ENCODE assay signal across 10 cellular contexts in genomic region chr1:218459450-218459849, GRCh38.
A peak's percentile ranks its signal among the peaks of the same experiment; 100 is the strongest.
DNase-seq lines count a peak whose midpoint lies in the region; ATAC-seq and TF ChIP-seq lines count a peak whose summit lies in the region.
"Had no signal": no experiment of that assay in that cellular context is flagged by ENCODE, and none has a peak within 500 bp of the region (broad histone marks: within the 10 kb centered on the region; RNA-seq: fewer than 3 reads in every experiment).

No MANE protein-coding gene starts in this region.

- TF ChIP-seq CTCF in activated B cell treated with CpG ODN at 0.5 μM for 24 hours (IDR thresholded peaks at IDR 0.05) (no peak), foreskin keratinocyte (conservative IDR thresholded peaks at IDR 0.05) (no peak), ovary (IDR thresholded peaks at IDR 0.05) (no peak)

- WGBS in ovary, 3 donors: 30 to 40% (median 33%) methylated on average over 8 of the region's 8 CpGs

- H3K4me1 ChIP-seq in ACC112 (ENCODE audit: control insufficient read depth, insufficient read depth, low read length, unreplicated experiment) (peaks cover 47% of the 10 kb centered on the region), foreskin keratinocyte (peaks cover 6% of the 10 kb centered on the region), ovary (ENCODE audit: insufficient read depth) (peaks cover 6% of the 10 kb centered on the region)

- H3K27ac Mint-ChIP-seq in activated B cell treated with CpG ODN at 0.5 μM for 24 hours: peak overlapping the region; percentile 16
- H3K27ac Mint-ChIP-seq: T-helper 1 cell treated with Interleukin-12 subunit alpha and Interleukin-12 subunit beta and Interleukin-4 antibody, amounts not matched to agents 30 μg/mL and 1 μg/mL, for 36 hours had no signal

- peaks cover 20% of the 10 kb centered on the region for H3K4me1 Mint-ChIP-seq in activated B cell treated with CpG ODN at 0.5 μM for 24 hours
- H3K4me1 Mint-ChIP-seq in activated T-cell treated with anti-CD3 and anti-CD28 coated beads, Interleukin-2, amount 50 U/mL, for 4 hours (ENCODE audit: low read depth): no peaks in the 10 kb centered on the region

- H3K4me3 Mint-ChIP-seq in activated B cell treated with CpG ODN at 0.5 μM for 24 hours: no peak overlapping the region
- no peak overlapping the region for H3K4me3 Mint-ChIP-seq in activated T-cell treated with anti-CD3 and anti-CD28 coated beads, Interleukin-2, amount 50 U/mL, for 4 hours
- H3K4me3 Mint-ChIP-seq: T-helper 1 cell treated with Interleukin-12 subunit alpha and Interleukin-12 subunit beta and Interleukin-4 antibody, amounts not matched to agents 30 μg/mL and 1 μg/mL, for 36 hours had no signal

- DNase-seq in activated B cell treated with CpG ODN at 0.5 μM for 24 hours (no peak), foreskin keratinocyte (no peak), ovary (peak; percentile 28 to 50 (median 31)), T1000 (lab: John Stamatoyannopoulos, UW) (no peak), epidermal melanocyte (ENCODE audit: insufficient read length, low spot score) (no peak)
- DNase-seq in effector CD8-positive, alpha-beta T cell (lab: John Stamatoyannopoulos, UW): no peak
- DNase-seq in activated T-cell treated with anti-CD3 and anti-CD28 coated beads, Interleukin-2, amount 50 U/mL, for 4 hours: no peak
- DNase-seq: stimulated activated CD4-positive, alpha-beta T cell treated with anti-CD3 and anti-CD28 coated beads, Interleukin-2, amount 100 ng/mL, for 24 hours had no signal

- POLR2A ChIA-PET in activated B cell treated with CpG ODN at 0.5 μM for 24 hours (lab: Charles Lee): no interaction called here

- H3K36me3 Mint-ChIP-seq in activated B cell treated with CpG ODN at 0.5 μM for 24 hours (ENCODE audit: low read depth): no peaks in the 10 kb centered on the region
- no peaks in the 10 kb centered on the region for H3K36me3 Mint-ChIP-seq in activated T-cell treated with anti-CD3 and anti-CD28 coated beads, Interleukin-2, amount 50 U/mL, for 4 hours (ENCODE audit: insufficient read depth)

- intact Hi-C loops in activated B cell treated with CpG ODN at 0.5 μM for 24 hours (cut with micrococcal nuclease): loop anchor here (5.0 kb wide), 1 partner anchor 53 kb away; no protein-coding TSS in a partner anchor
- intact Hi-C loops in ovary (cut with DNase I): no loop called here

- no peaks in the 10 kb centered on the region for H3K27me3 Mint-ChIP-seq in activated B cell treated with CpG ODN at 0.5 μM for 24 hours
- H3K27me3 Mint-ChIP-seq in activated T-cell treated with anti-CD3 and anti-CD28 coated beads, Interleukin-2, amount 50 U/mL, for 4 hours (ENCODE audit: low read depth): no peaks in the 10 kb centered on the region

- peaks cover 6% of the 10 kb centered on the region for H3K9me3 Mint-ChIP-seq in activated B cell treated with CpG ODN at 0.5 μM for 24 hours
- H3K9me3 Mint-ChIP-seq in activated T-cell treated with anti-CD3 and anti-CD28 coated beads, Interleukin-2, amount 50 U/mL, for 4 hours: no peaks in the 10 kb centered on the region
- H3K9me3 Mint-ChIP-seq: T-helper 1 cell treated with Interleukin-12 subunit alpha and Interleukin-12 subunit beta and Interleukin-4 antibody, amounts not matched to agents 30 μg/mL and 1 μg/mL, for 36 hours had no signal

- H3K36me3 ChIP-seq in ACC112 (ENCODE audit: insufficient read depth, low read length) (no peaks in the 10 kb centered on the region), ovary (no peaks in the 10 kb centered on the region)

- no peaks in the 10 kb centered on the region for H3K9me3 ChIP-seq in ovary

- TF ChIP-seq POLR2A in ovary (IDR thresholded peaks at IDR 0.05): no peak

- H2AFZ ChIP-seq in ACC112 (ENCODE audit: low read length, unreplicated experiment): peak overlapping the region; percentile 89

- CTCF ChIA-PET in activated B cell treated with CpG ODN at 0.5 μM for 24 hours (lab: Charles Lee): no interaction called here

- H3K27ac ChIP-seq in ACC112 (ENCODE audit: low read depth, low read length) (peak overlapping the region; percentile 67), foreskin keratinocyte (peak overlapping the region; percentile 20), ovary (peak overlapping the region in 1 of 2 donors; percentile 10)

- TF ChIP-seq EP300 in ovary (IDR thresholded peaks at IDR 0.05): no peak

- no peaks in the 10 kb centered on the region for H3K27me3 ChIP-seq in ACC112 (ENCODE audit: insufficient read depth, low read length)
- H3K27me3 ChIP-seq in foreskin keratinocyte: no peaks in the 10 kb centered on the region
- no peaks in the 10 kb centered on the region for H3K27me3 ChIP-seq in ovary

- H3K79me2 ChIP-seq in ACC112 (ENCODE audit: control insufficient read depth, insufficient read depth, low read length, unreplicated experiment): no peaks in the 10 kb centered on the region

- ATAC-seq in activated B cell treated with CpG ODN at 0.5 μM for 24 hours (ENCODE audit: low read depth) (no peak), foreskin keratinocyte (no peak)
- ATAC-seq in activated T-cell treated with anti-CD3 and anti-CD28 coated beads, Interleukin-2, amount 50 U/mL, for 4 hours: no peak

- H3K4me3 ChIP-seq in ACC112 (ENCODE audit: low read depth, low read length): peak overlapping the region; percentile 28; the same call in 1 of the 2 replicates
- no peak overlapping the region for H3K4me3 ChIP-seq in ovary

Comparison
In these comparisons a context has a peak if more than half of its experiments do, and no peak if none do; other contexts are left out.
1. DNase-seq: peak in ovary (5 of 5); none in activated B cell treated with CpG ODN at 0.5 μM for 24 hours (single experiment), foreskin keratinocyte (0 of 2), effector CD8-positive, alpha-beta T cell (single experiment), T1000 (single experiment), activated T-cell treated with anti-CD3 and anti-CD28 coated beads, Interleukin-2, amount 50 U/mL, for 4 hours (single experiment) and epidermal melanocyte (single experiment).